Comparison of ENCODE assay signal across 8 cellular contexts in the genomic region with DNA sequence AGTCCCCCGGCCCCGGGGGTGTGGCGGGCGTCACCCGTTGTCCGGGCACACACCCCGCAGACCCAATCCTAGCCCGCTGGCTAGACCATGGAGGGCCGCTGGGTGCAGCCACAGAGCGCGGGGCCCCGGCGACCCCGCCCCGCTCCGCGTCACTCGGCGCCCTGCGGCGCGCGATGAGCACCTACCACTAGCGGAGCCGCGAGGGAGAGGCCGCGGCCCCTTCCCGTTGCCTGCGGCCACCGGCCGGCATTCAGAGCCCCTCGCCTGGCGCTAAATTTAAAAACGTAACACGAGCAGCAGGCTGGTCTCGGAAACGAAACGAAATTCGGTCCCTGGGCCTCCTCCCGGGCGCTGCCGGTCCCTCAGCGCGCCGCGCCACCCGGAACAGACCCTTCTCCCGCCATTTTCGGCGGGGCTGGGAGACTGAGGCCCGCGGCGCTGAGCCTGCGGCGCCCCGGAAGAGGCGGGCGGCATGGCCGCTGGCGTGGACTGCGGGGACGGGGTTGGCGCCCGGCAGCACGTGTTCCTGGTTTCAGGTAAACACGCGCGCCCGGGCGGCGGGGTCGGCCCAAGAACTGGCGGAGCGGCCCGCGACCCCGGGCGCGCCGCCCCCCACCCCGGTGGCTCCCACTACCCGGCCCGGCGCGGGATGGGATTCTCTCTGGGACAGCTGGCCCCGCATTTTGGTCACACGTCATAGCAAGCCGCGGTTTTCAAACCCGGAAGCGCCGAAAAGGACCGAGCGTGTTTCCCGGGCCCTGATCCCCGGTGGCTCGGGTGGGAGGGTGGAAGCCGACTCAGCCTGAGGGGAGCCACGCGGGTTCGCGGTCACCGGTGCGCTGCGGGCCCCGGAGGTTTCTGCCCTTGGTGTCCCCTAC. TPM values are rescaled to one million over a fixed set of nuclear protein-coding genes. Genes with fewer than 3 reads are reported as not detected.
DNase-seq lines count a peak whose midpoint lies in the region; ATAC-seq and TF ChIP-seq lines count a peak whose summit lies in the region.

A gene with protein sequence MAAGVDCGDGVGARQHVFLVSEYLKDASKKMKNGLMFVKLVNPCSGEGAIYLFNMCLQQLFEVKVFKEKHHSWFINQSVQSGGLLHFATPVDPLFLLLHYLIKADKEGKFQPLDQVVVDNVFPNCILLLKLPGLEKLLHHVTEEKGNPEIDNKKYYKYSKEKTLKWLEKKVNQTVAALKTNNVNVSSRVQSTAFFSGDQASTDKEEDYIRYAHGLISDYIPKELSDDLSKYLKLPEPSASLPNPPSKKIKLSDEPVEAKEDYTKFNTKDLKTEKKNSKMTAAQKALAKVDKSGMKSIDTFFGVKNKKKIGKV (plus strand): TSS at position 187 of the 878 bp plus-strand sequence. CDS start 286 bp downstream, at position 473.

- H3K27ac ChIP-seq in PC-9 = peak within 1 kb of the TSS; percentile 70
- peak within 1 kb of the TSS; percentile 88 to 94 (median 90) for H3K27ac ChIP-seq in esophagus muscularis mucosa (replicated peaks in 1 of 4)

- no peaks in the 10 kb centered on the region for H3K9me2 ChIP-seq in PC-9 (ENCODE audit: insufficient read depth)

- no peaks in the 10 kb centered on the region for H3K9me3 Mint-ChIP-seq in Caco-2 (ENCODE audit: unreplicated experiment)
- no peaks in the 10 kb centered on the region for H3K9me3 Mint-ChIP-seq in activated T-cell treated with anti-CD3 and anti-CD28 coated beads, Interleukin-2, amount 50 U/mL, for 4 hours
- H3K9me3 Mint-ChIP-seq in naive B cell = no peaks in the 10 kb centered on the region

- H3K36me3 Mint-ChIP-seq in Caco-2 (ENCODE audit: insufficient read depth, unreplicated experiment) (no peaks in the 10 kb centered on the region), naive B cell (no peaks in the 10 kb centered on the region)
- H3K36me3 Mint-ChIP-seq in activated T-cell treated with anti-CD3 and anti-CD28 coated beads, Interleukin-2, amount 50 U/mL, for 4 hours (ENCODE audit: insufficient read depth) = no peaks in the 10 kb centered on the region

- POLR2A ChIA-PET in Caco-2 (lab: Charles Lee) = interaction anchor here (0.6 to 0.7 kb wide), 2 partner anchors 17 to 785 kb away, joined by 3 read pairs; no protein-coding TSS in a partner anchor
- POLR2A ChIA-PET in PC-9 (lab: Charles Lee; ENCODE audit: unreplicated experiment) = no interaction called here

- peak within 1 kb of the TSS; percentile 82 for H3K27ac Mint-ChIP-seq in Caco-2 (ENCODE audit: unreplicated experiment)
- H3K27ac Mint-ChIP-seq in naive B cell = peak within 1 kb of the TSS; percentile 94 to 97 (median 96)

- peak within 1 kb of the TSS; percentile 82 for H3K4me3 Mint-ChIP-seq in Caco-2 (ENCODE audit: unreplicated experiment)
- peak within 1 kb of the TSS; percentile 95 for H3K4me3 Mint-ChIP-seq in activated T-cell treated with anti-CD3 and anti-CD28 coated beads, Interleukin-2, amount 50 U/mL, for 4 hours
- peak within 1 kb of the TSS; percentile 92 to 97 (median 95) for H3K4me3 Mint-ChIP-seq in naive B cell

- ATAC-seq in GM19468 (IDR thresholded peaks at IDR 0.05; ENCODE audit: extremely low read depth, unreplicated experiment) = peak; percentile 47
- peak; percentile 85 to 89 for ATAC-seq in activated T-cell treated with anti-CD3 and anti-CD28 coated beads, Interleukin-2, amount 50 U/mL, for 4 hours
- ATAC-seq in naive B cell (ENCODE audit: low read depth in 2 of 2) = peak; percentile 75 to 79

- WGBS in esophagus muscularis mucosa = 0% methylated on average over 25 of the region's 107 CpGs

- no peaks in the 10 kb centered on the region for H4K20me1 ChIP-seq in PC-9 (ENCODE audit: insufficient read depth)

- H3K4me1 ChIP-seq in Caco-2 = peaks cover 13% of the 10 kb centered on the region
- H3K4me1 ChIP-seq in PC-9 (replicated peaks; ENCODE audit: insufficient read depth) = peaks cover 17% of the 10 kb centered on the region
- peaks cover 36 to 51% (median 44%) of the 10 kb centered on the region in 4 donors for H3K4me1 ChIP-seq in esophagus muscularis mucosa

- H3K9me3 ChIP-seq in Caco-2 (no peaks in the 10 kb centered on the region), PC-9 (ENCODE audit: insufficient read depth, low read depth) (no peaks in the 10 kb centered on the region), esophagus muscularis mucosa (no peaks in the 10 kb centered on the region)

- peaks cover 15% of the 10 kb centered on the region; the same call in 1 of the 2 replicates for H3F3A ChIP-seq in PC-9 (ENCODE audit: insufficient read depth, low read depth)

- no peaks in the 10 kb centered on the region for H3K36me3 ChIP-seq in Caco-2 (ENCODE audit: control insufficient read depth, insufficient read depth, low read length)
- no peaks in the 10 kb centered on the region for H3K36me3 ChIP-seq in PC-9 (ENCODE audit: low read depth)
- H3K36me3 ChIP-seq in esophagus muscularis mucosa = no peaks in the 10 kb centered on the region

- CTCF ChIA-PET in Caco-2 (lab: Charles Lee) = no interaction called here
- CTCF ChIA-PET in PC-9 (lab: Charles Lee) = no interaction called here

- peak; percentile 85 to 91 for DNase-seq in Caco-2
- DNase-seq in HT-29 (ENCODE audit: low spot score) = peak; percentile 78
- peak; percentile 52 to 71 for DNase-seq in PC-9
- peak; percentile 61 for DNase-seq in activated T-cell treated with anti-CD3 and anti-CD28 coated beads, Interleukin-2, amount 50 U/mL, for 4 hours
- no peak for DNase-seq in esophagus muscularis mucosa (ENCODE audit: extremely low spot score)
- peak; percentile 82 for DNase-seq in naive B cell
- DNase-seq in stimulated activated naive CD4-positive, alpha-beta T cell (lab: John Stamatoyannopoulos, UW) = peak; percentile 48 to 86 (median 72)

- H3K4me2 ChIP-seq in PC-9 = peak within 1 kb of the TSS; percentile 81

- peaks cover 43% of the 10 kb centered on the region for H3K79me2 ChIP-seq in PC-9 (ENCODE audit: low read depth)

- no peak for TF ChIP-seq EP300 in esophagus muscularis mucosa (IDR thresholded peaks at IDR 0.05)

- TF ChIP-seq CTCF in Caco-2 (IDR thresholded peaks at IDR 0.05; ENCODE audit: insufficient read depth in 1 of 2, low read depth in 1 of 2, low read length in 1 of 2, severe bottlenecking in 1 of 2, unreplicated experiment in 1 of 2) = no peak
- no peak for TF ChIP-seq CTCF in PC-9 (conservative IDR thresholded peaks at IDR 0.05)
- TF ChIP-seq CTCF in esophagus muscularis mucosa (IDR thresholded peaks at IDR 0.05) = peak in 1 of 3 experiments; percentile 12

- H3K27me3 Mint-ChIP-seq in Caco-2 (ENCODE audit: insufficient read depth, unreplicated experiment) (no peaks in the 10 kb centered on the region), naive B cell (no peaks in the 10 kb centered on the region)
- no peaks in the 10 kb centered on the region for H3K27me3 Mint-ChIP-seq in activated T-cell treated with anti-CD3 and anti-CD28 coated beads, Interleukin-2, amount 50 U/mL, for 4 hours (ENCODE audit: low read depth)

- peaks cover 19% of the 10 kb centered on the region for H3K4me1 Mint-ChIP-seq in Caco-2 (ENCODE audit: low read depth, unreplicated experiment)
- H3K4me1 Mint-ChIP-seq in activated T-cell treated with anti-CD3 and anti-CD28 coated beads, Interleukin-2, amount 50 U/mL, for 4 hours (ENCODE audit: low read depth) = peaks cover 30% of the 10 kb centered on the region
- peaks cover 36 to 53% (median 37%) of the 10 kb centered on the region in 3 donors for H3K4me1 Mint-ChIP-seq in naive B cell

- H3K27me3 ChIP-seq in Caco-2 (replicated peaks; ENCODE audit: control insufficient read depth, insufficient read depth, low read length) (no peaks in the 10 kb centered on the region), PC-9 (ENCODE audit: insufficient read depth, low read depth) (no peaks in the 10 kb centered on the region), esophagus muscularis mucosa (no peaks in the 10 kb centered on the region)

- intact Hi-C loops in Caco-2 (cut with micrococcal nuclease; ENCODE audit: unreplicated experiment) (loop anchor here (5.0 to 10.0 kb wide), 2 partner anchors 378 to 525 kb away; no protein-coding TSS in a partner anchor), PC-9 (cut with micrococcal nuclease; ENCODE audit: unreplicated experiment) (loop anchor here (2.0 to 10.0 kb wide), 6 partner anchors 108 to 1615 kb away; a partner anchor contains a TSS), esophagus muscularis mucosa (cut with DNase I) (loop anchor here (5.0 to 10.0 kb wide), 4 partner anchors 385 to 933 kb away; a partner anchor contains a TSS)

- H2AFZ ChIP-seq in PC-9 = peak within 1 kb of the TSS; percentile 96

- peak; percentile 21 for TF ChIP-seq POLR2A in esophagus muscularis mucosa (IDR thresholded peaks at IDR 0.05; ENCODE audit: low read depth)

- H3K4me3 ChIP-seq in Caco-2 (ENCODE audit: low read depth, low read length) = peak within 1 kb of the TSS; percentile 94
- H3K4me3 ChIP-seq in PC-9 = peak within 1 kb of the TSS; percentile 96
- H3K4me3 ChIP-seq in esophagus muscularis mucosa = peak within 1 kb of the TSS; percentile 80 to 98 (median 83)

- BruUV-seq in Caco-2 (replicated peaks; lab: Mats Ljungman, UMichigan) (no TSS peak), PC-9 (replicated peaks; lab: Mats Ljungman, UMichigan) (TSS peak; percentile 67)

RNA-seq across cellular contexts. Expression of the gene that starts here (rescaled TPM):
- 60.2 and 61.2 TPM in 2 replicates for total RNA-seq in Caco-2 (2022)
- 30.4 and 30.8 TPM in 2 replicates for total RNA-seq in HT-29 (2014; rRNA removed; shearing (Covaris generic))
- total RNA-seq in PC-9 (2021) = 45.2 and 45.8 TPM in 2 replicates
- total RNA-seq in activated T-cell treated with anti-CD3 and anti-CD28 coated beads, Interleukin-2, amount 50 U/mL, for 4 hours = 10 to 100 TPM; 52.3 to 55.4 (median 53.4) TPM
- 10 to 100 TPM; 27.5 to 82.2 (median 48.8) TPM for total RNA-seq in esophagus muscularis mucosa
- polyA plus RNA-seq in naive B cell (ENCODE audit: low read depth in 6 of 6) = 100 to 1,000 TPM; 169 to 257 (median 216) TPM
